Comparison of ENCODE assay signal across 10 cellular contexts in the genomic region with DNA sequence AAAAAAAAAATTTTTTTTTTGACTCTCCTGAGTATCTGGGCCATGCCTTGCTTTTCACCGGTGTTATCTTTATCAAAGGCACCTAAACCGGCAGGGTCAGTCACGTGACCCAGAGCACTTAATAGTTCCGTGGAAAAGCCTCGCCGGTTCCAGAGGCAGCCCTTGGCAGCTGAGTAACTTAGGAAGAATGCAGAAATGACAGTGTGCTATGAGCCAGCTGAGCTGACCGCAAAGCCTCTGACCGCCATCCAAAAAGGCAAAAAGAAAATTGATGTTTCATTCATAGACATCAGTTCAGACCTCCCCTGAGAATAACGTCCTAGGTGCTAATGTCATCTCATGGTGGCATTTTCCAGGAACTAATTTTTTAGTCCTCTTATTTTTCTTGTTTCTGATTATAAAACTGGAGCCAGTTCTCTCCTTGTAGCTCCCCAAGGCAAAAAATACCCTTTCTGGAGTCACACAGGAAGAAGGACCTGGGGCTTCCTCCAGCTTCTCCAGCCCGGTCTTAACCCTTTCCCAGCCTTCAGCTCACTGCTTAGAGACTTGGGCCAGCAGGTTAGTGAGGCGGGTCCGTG.
DNase-seq lines count a peak whose midpoint lies in the region; ATAC-seq and TF ChIP-seq lines count a peak whose summit lies in the region.
"Had no signal": no experiment of that assay in that cellular context is flagged by ENCODE, and none has a peak within 500 bp of the region (broad histone marks: within the 10 kb centered on the region; RNA-seq: fewer than 3 reads in every experiment).

No MANE protein-coding gene starts in this region.

- H3K4me3 ChIP-seq in tibial artery: no peak overlapping the region

- no TSS peak for BruUV-seq in MCF 10A (replicated peaks; lab: Mats Ljungman, UMichigan)

- H3K27me3 ChIP-seq in tibial artery: no peaks in the 10 kb centered on the region

- H3K27ac ChIP-seq in tibial artery: peak overlapping the region; percentile 45 to 56
- H3K27ac ChIP-seq: 22Rv1 had no signal

- no peak for ATAC-seq in HG02884 (IDR thresholded peaks at IDR 0.05; ENCODE audit: unreplicated experiment)

- peak overlapping the region; percentile 61 for H3K27ac Mint-ChIP-seq in MCF 10A (ENCODE audit: low read depth, unreplicated experiment)
- no peak overlapping the region for H3K27ac Mint-ChIP-seq in activated CD4-positive, alpha-beta memory T cell treated with anti-CD3 and anti-CD28 coated beads for 36 hours

- H3K36me3 Mint-ChIP-seq in MCF 10A (ENCODE audit: insufficient read depth, unreplicated experiment): peaks cover 10% of the 10 kb centered on the region
- peaks cover 28% of the 10 kb centered on the region for H3K36me3 Mint-ChIP-seq in activated CD4-positive, alpha-beta memory T cell treated with anti-CD3 and anti-CD28 coated beads for 36 hours

- H3K4me3 Mint-ChIP-seq in MCF 10A (ENCODE audit: unreplicated experiment): peak overlapping the region; percentile 21
- no peak overlapping the region for H3K4me3 Mint-ChIP-seq in activated CD4-positive, alpha-beta memory T cell treated with anti-CD3 and anti-CD28 coated beads for 36 hours
- H3K4me3 Mint-ChIP-seq: neural crest cell had no signal

- intact Hi-C loops in MCF 10A (cut with micrococcal nuclease) (loop anchor here (10.0 kb wide), 2 partner anchors 121 to 231 kb away; partner anchors contain the start of gene SOCS1), tibial artery (cut with DNase I; ENCODE audit: low total_unique reads) (loop anchor here (10.0 kb wide), 1 partner anchor 211 kb away; the partner anchor contains the start of gene RMI2)
- intact Hi-C loops in activated CD4-positive, alpha-beta memory T cell treated with anti-CD3 and anti-CD28 coated beads for 36 hours (cut with micrococcal nuclease): no loop called here

- no peaks in the 10 kb centered on the region for H3K9me3 ChIP-seq in tibial artery

- CTCF ChIA-PET in MCF 10A (lab: Yijun Ruan, JAX): interaction anchor here (0.6 to 4.4 kb wide), 8 partner anchors 17 to 181 kb away, joined by 3 to 23 read pairs (median 4); partner anchors contain the start of gene SOCS1
- CTCF ChIA-PET in activated CD4-positive, alpha-beta memory T cell treated with anti-CD3 and anti-CD28 coated beads for 36 hours (lab: Charles Lee): interaction anchor here (0.7 to 1.2 kb wide), 4 partner anchors 9 to 404 kb away, joined by 3 to 6 read pairs (median 4); no protein-coding TSS in a partner anchor

- H3K4me1 ChIP-seq in tibial artery: peaks cover 0 to 83% (median 46%) of the 10 kb centered on the region in 4 donors

- DNase-seq in DMS79 (lab: John Stamatoyannopoulos, UW) (peak; percentile 0), DMS79 treated with DMSO at 0.1 percent for 48 hours (lab: John Stamatoyannopoulos, UW) (no peak), MCF 10A (ENCODE audit: unreplicated experiment) (peak; percentile 88), kidney tubule cell (ENCODE audit: low spot score) (peak; percentile 97), tibial artery (peak; percentile 82 to 89), NCI-H146 treated with DMSO at 0.1 percent for 48 hours (lab: John Stamatoyannopoulos, UW; ENCODE audit: unreplicated experiment) (no peak)
- DNase-seq in activated CD4-positive, alpha-beta memory T cell treated with anti-CD3 and anti-CD28 coated beads for 36 hours: no peak

- no peaks in the 10 kb centered on the region for H3K9me3 Mint-ChIP-seq in MCF 10A (ENCODE audit: unreplicated experiment)
- no peaks in the 10 kb centered on the region for H3K9me3 Mint-ChIP-seq in activated CD4-positive, alpha-beta memory T cell treated with anti-CD3 and anti-CD28 coated beads for 36 hours
- H3K9me3 Mint-ChIP-seq: neural crest cell had no signal

- POLR2A ChIA-PET in MCF 10A (lab: Yijun Ruan, JAX): interaction anchor here (1.1 to 1.8 kb wide), 2 partner anchors 20 to 99 kb away, joined by 6 read pairs; no protein-coding TSS in a partner anchor
- POLR2A ChIA-PET in activated CD4-positive, alpha-beta memory T cell treated with anti-CD3 and anti-CD28 coated beads for 36 hours (lab: Charles Lee): interaction anchor here (0.6 kb wide), 1 partner anchor 19 kb away, joined by 3 read pairs; no protein-coding TSS in a partner anchor

- TF ChIP-seq CTCF in MCF 10A (IDR thresholded peaks at IDR 0.05; ENCODE audit: unreplicated experiment): no peak
- no peak for TF ChIP-seq CTCF in tibial artery (IDR thresholded peaks at IDR 0.05)

- H3K4me1 Mint-ChIP-seq in MCF 10A (ENCODE audit: insufficient read depth, unreplicated experiment): peaks cover 53% of the 10 kb centered on the region
- H3K4me1 Mint-ChIP-seq in activated CD4-positive, alpha-beta memory T cell treated with anti-CD3 and anti-CD28 coated beads for 36 hours (ENCODE audit: low read depth): peaks cover 46% of the 10 kb centered on the region

- H3K36me3 ChIP-seq in tibial artery: no peaks in the 10 kb centered on the region

- H3K27me3 Mint-ChIP-seq in MCF 10A (ENCODE audit: insufficient read depth, unreplicated experiment): no peaks in the 10 kb centered on the region
- H3K27me3 Mint-ChIP-seq in activated CD4-positive, alpha-beta memory T cell treated with anti-CD3 and anti-CD28 coated beads for 36 hours: no peaks in the 10 kb centered on the region

Comparison
In these comparisons a context has a peak if more than half of its experiments do, and no peak if none do; other contexts are left out.
1. DNase-seq: peak in DMS79 (single experiment), MCF 10A (single experiment), kidney tubule cell (single experiment) and tibial artery (2 of 2); none in DMS79 treated with DMSO at 0.1 percent for 48 hours (single experiment), NCI-H146 treated with DMSO at 0.1 percent for 48 hours (single experiment) and activated CD4-positive, alpha-beta memory T cell treated with anti-CD3 and anti-CD28 coated beads for 36 hours (single experiment).